ENCODE assay signal across 15 cellular contexts in the genomic region with DNA sequence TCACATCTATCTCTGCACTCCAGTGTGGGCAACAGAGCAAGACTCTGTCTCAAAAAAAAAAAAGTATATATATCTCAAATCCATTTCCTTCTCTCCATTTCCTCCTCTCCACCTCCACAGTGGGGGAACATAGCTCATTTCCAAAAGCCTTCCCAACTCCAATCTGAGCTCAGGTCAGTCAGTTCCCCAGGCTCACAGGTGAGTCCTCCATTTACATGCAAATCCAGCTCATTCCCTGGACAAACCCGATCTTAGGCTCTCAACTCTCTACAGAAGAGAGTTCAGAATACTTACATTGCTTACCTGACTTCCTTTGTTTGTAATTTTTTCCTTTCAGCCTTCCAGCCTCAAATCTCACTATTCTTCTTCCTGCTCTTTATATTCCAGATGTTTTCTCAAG.
DNase-seq lines count a peak whose midpoint lies in the region; ATAC-seq and TF ChIP-seq lines count a peak whose summit lies in the region.
"Had no signal": no experiment of that assay in that cellular context is flagged by ENCODE, and none has a peak within 500 bp of the region (broad histone marks: within the 10 kb centered on the region; RNA-seq: fewer than 3 reads in every experiment).

No MANE protein-coding gene starts in this region.

- H3K4me3 ChIP-seq in GM23338: no peak overlapping the region
- H3K4me3 ChIP-seq: BLaER1 had no signal

- peak; percentile 80 for ATAC-seq in GM23338
- peak; percentile 99 for ATAC-seq in WTC11
- ATAC-seq in GM21515 (IDR thresholded peaks at IDR 0.05; ENCODE audit: unreplicated experiment): no peak
- ATAC-seq: CD8-positive, alpha-beta T cell had no signal

- H3K27ac Mint-ChIP-seq in GM23338 (no peak overlapping the region), WTC11 (peak overlapping the region; percentile 9)
- H3K27ac Mint-ChIP-seq: B cell; CD4-positive, CD25-positive, alpha-beta regulatory T cell; CD8-positive, alpha-beta T cell had no signal

- DNase-seq in GM23338 (ENCODE audit: low spot score) (peak; percentile 58), WTC11 (ENCODE audit: low spot score) (peak; percentile 16), iPS DF 19.7 (ENCODE audit: low read depth, low spot score) (peak; percentile 42), LoVo (ENCODE audit: low spot score) (no peak)
- DNase-seq in activated CD4-positive, CD25-positive, alpha-beta regulatory T cell (lab: John Stamatoyannopoulos, UW): no peak
- DNase-seq: Caco-2; CD4-positive, CD25-positive, alpha-beta regulatory T cell; CD8-positive, alpha-beta T cell; DMS153; DND-41; HCEC 1CT had no signal

- no peaks in the 10 kb centered on the region for H3K36me3 ChIP-seq in GM23338 (ENCODE audit: insufficient read depth)
- H3K36me3 ChIP-seq: BLaER1 had no signal

- H3K4me3 Mint-ChIP-seq in GM23338: no peak overlapping the region; the same call in 2 of the 3 replicates
- no peak overlapping the region for H3K4me3 Mint-ChIP-seq in WTC11
- H3K4me3 Mint-ChIP-seq: B cell; CD4-positive, CD25-positive, alpha-beta regulatory T cell; CD8-positive, alpha-beta T cell had no signal

- H3K27me3 Mint-ChIP-seq in GM23338 (ENCODE audit: insufficient read depth, low read depth, poor library complexity) (no peaks in the 10 kb centered on the region), WTC11 (ENCODE audit: low read depth) (no peaks in the 10 kb centered on the region)
- H3K27me3 Mint-ChIP-seq: B cell; CD4-positive, CD25-positive, alpha-beta regulatory T cell had no signal

- H3K4me2 ChIP-seq in GM23338: peak overlapping the region; percentile 13; the same call in 1 of the 2 replicates
- H3K4me2 ChIP-seq: BLaER1 had no signal

- peaks cover 3% of the 10 kb centered on the region; the same call in 2 of the 3 replicates for H3K36me3 Mint-ChIP-seq in GM23338 (ENCODE audit: low read depth)
- peaks cover 2% of the 10 kb centered on the region; the same call in 1 of the 2 replicates for H3K36me3 Mint-ChIP-seq in WTC11
- H3K36me3 Mint-ChIP-seq: CD4-positive, CD25-positive, alpha-beta regulatory T cell; CD8-positive, alpha-beta T cell had no signal

- H3K79me2 ChIP-seq in GM23338 (replicated peaks; ENCODE audit: insufficient read depth): no peaks in the 10 kb centered on the region

- H4K20me1 ChIP-seq in GM23338 (replicated peaks; ENCODE audit: insufficient read depth): no peaks in the 10 kb centered on the region
- H4K20me1 ChIP-seq: BLaER1 had no signal

- H3F3A ChIP-seq in GM23338 (replicated peaks; ENCODE audit: low read depth): no peaks in the 10 kb centered on the region

- no peaks in the 10 kb centered on the region; the same call in 1 of the 2 replicates for H3K9me2 ChIP-seq in GM23338 (ENCODE audit: insufficient read depth)

- H3K27ac ChIP-seq in GM23338 (ENCODE audit: low read depth): no peak overlapping the region
- H3K27ac ChIP-seq: BLaER1, C4-2B had no signal

- CTCF ChIA-PET in WTC11 (lab: Charles Lee): interaction anchor here (0.7 to 0.9 kb wide), 2 partner anchors 162 to 511 kb away, joined by 3 read pairs; no protein-coding TSS in a partner anchor

- no peak overlapping the region for H2AFZ ChIP-seq in GM23338

- POLR2A ChIA-PET in WTC11 (lab: Charles Lee): no interaction called here

- H3K27me3 ChIP-seq in GM23338 (ENCODE audit: insufficient read depth): no peaks in the 10 kb centered on the region
- H3K27me3 ChIP-seq: BLaER1 had no signal

- TF ChIP-seq CTCF in GM23338 (conservative IDR thresholded peaks at IDR 0.05; ENCODE audit: low read depth in 2 of 2): no peak
- TF ChIP-seq CTCF in WTC11 (IDR thresholded peaks at IDR 0.05): no peak

- H3K9me3 Mint-ChIP-seq in GM23338 (no peaks in the 10 kb centered on the region; the same call in 2 of the 3 replicates), WTC11 (peaks cover 17% of the 10 kb centered on the region)
- H3K9me3 Mint-ChIP-seq: CD8-positive, alpha-beta T cell had no signal

- H3K4me1 Mint-ChIP-seq in GM23338 (peaks cover 13% of the 10 kb centered on the region), WTC11 (peaks cover 19% of the 10 kb centered on the region)
- H3K4me1 Mint-ChIP-seq: B cell; CD4-positive, CD25-positive, alpha-beta regulatory T cell had no signal

- peaks cover 3% of the 10 kb centered on the region; the same call in 1 of the 2 replicates for H3K4me1 ChIP-seq in GM23338 (ENCODE audit: insufficient read depth)
- H3K4me1 ChIP-seq: BLaER1 had no signal

TF ChIP-seq in GM23338, 12 proteins besides CTCF, POLR2A, EP300 and RAD21 (continues in another document):
- TF ChIP-seq, protein P1, sequence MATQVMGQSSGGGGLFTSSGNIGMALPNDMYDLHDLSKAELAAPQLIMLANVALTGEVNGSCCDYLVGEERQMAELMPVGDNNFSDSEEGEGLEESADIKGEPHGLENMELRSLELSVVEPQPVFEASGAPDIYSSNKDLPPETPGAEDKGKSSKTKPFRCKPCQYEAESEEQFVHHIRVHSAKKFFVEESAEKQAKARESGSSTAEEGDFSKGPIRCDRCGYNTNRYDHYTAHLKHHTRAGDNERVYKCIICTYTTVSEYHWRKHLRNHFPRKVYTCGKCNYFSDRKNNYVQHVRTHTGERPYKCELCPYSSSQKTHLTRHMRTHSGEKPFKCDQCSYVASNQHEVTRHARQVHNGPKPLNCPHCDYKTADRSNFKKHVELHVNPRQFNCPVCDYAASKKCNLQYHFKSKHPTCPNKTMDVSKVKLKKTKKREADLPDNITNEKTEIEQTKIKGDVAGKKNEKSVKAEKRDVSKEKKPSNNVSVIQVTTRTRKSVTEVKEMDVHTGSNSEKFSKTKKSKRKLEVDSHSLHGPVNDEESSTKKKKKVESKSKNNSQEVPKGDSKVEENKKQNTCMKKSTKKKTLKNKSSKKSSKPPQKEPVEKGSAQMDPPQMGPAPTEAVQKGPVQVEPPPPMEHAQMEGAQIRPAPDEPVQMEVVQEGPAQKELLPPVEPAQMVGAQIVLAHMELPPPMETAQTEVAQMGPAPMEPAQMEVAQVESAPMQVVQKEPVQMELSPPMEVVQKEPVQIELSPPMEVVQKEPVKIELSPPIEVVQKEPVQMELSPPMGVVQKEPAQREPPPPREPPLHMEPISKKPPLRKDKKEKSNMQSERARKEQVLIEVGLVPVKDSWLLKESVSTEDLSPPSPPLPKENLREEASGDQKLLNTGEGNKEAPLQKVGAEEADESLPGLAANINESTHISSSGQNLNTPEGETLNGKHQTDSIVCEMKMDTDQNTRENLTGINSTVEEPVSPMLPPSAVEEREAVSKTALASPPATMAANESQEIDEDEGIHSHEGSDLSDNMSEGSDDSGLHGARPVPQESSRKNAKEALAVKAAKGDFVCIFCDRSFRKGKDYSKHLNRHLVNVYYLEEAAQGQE (IDR thresholded peaks at IDR 0.05; ENCODE audit: unreplicated experiment): no peak
- TF ChIP-seq ZNF331 (CRISPR knock-in tag; IDR thresholded peaks at IDR 0.05; ENCODE audit: low read depth) (no peak), CREB1 (CRISPR knock-in tag; IDR thresholded peaks at IDR 0.05; ENCODE audit: low read depth) (no peak)
- TF ChIP-seq, protein P2, sequence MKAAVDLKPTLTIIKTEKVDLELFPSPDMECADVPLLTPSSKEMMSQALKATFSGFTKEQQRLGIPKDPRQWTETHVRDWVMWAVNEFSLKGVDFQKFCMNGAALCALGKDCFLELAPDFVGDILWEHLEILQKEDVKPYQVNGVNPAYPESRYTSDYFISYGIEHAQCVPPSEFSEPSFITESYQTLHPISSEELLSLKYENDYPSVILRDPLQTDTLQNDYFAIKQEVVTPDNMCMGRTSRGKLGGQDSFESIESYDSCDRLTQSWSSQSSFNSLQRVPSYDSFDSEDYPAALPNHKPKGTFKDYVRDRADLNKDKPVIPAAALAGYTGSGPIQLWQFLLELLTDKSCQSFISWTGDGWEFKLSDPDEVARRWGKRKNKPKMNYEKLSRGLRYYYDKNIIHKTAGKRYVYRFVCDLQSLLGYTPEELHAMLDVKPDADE (IDR thresholded peaks at IDR 0.05): no peak

TF ChIP-seq in WTC11, 78 proteins besides CTCF, POLR2A, EP300 and RAD21:
- no peak for TF ChIP-seq CREM (CRISPR knock-in tag; IDR thresholded peaks at IDR 0.05)
TF ChIP-seq in WTC11: peak in this region for 0.

Comparison
In these comparisons a context has a peak if more than half of its experiments do, and no peak if none do; other contexts are left out.
1. DNase-seq: peak in GM23338 (single experiment), WTC11 (single experiment) and iPS DF 19.7 (single experiment); none in LoVo (single experiment) and activated CD4-positive, CD25-positive, alpha-beta regulatory T cell (0 of 4).